In the genomic region with DNA sequence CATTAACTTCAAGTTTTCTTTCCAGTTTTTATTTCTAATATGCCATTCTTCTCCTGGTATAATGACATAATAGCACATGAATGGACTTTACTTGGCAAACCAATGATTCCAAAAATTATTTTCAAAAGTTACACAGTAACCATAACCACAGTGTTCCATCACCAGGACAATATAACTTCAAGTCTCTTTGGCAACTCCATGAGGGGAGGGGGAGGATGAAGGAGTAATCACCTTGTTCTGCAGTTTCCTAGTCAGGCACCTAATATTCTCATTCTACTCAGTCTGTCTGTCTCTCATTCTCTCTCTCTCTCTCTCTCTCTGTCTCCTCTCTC, we compare ENCODE assay signal across 17 cellular contexts.
DNase-seq lines count a peak whose midpoint lies in the region; ATAC-seq, FAIRE-seq and TF ChIP-seq lines count a peak whose summit lies in the region.
"Had no signal": no experiment of that assay in that cellular context is flagged by ENCODE, and none has a peak within 500 bp of the region (broad histone marks: within the 10 kb centered on the region; RNA-seq: fewer than 3 reads in every experiment).

No MANE protein-coding gene starts in this region.

- H3K27me3 Mint-ChIP-seq in activated naive CD8-positive, alpha-beta T cell = no peaks in the 10 kb centered on the region
- H3K27me3 Mint-ChIP-seq: B cell, type B pancreatic cell had no signal

- TF ChIP-seq CTCF in A549 (IDR thresholded peaks at IDR 0.05) (no peak), GM20000 (IDR thresholded peaks at IDR 0.05; ENCODE audit: extremely low read depth, missing control alignments) (no peak)

- peak overlapping the region; percentile 78 to 87 for H3K27ac ChIP-seq in A549
- H3K27ac ChIP-seq in SJCRH30 = no peak overlapping the region

- CTCF ChIA-PET in A549 (lab: Yijun Ruan, JAX) (no interaction called here), HEK293T (lab: Yijun Ruan, JAX) (no interaction called here)

- POLR2A ChIA-PET in A549 (lab: Yijun Ruan, JAX) = no interaction called here
- POLR2A ChIA-PET in HEK293T (lab: Yijun Ruan, JAX) = no interaction called here

- no peak for TF ChIP-seq POLR2A in A549 (IDR thresholded peaks at IDR 0.05; ENCODE audit: low read length)

- ATAC-seq in A549 (no peak), left lobe of liver (no peak)

- no peak for TF ChIP-seq EP300 in A549 (IDR thresholded peaks at IDR 0.05)

- H3K4me1 Mint-ChIP-seq in activated naive CD8-positive, alpha-beta T cell (ENCODE audit: low read depth) = peaks cover 81% of the 10 kb centered on the region

- no peak for TF ChIP-seq RAD21 in A549 (conservative IDR thresholded peaks at IDR 0.05 in 1 of 2, IDR thresholded peaks at IDR 0.05 in 1 of 2)

- peak overlapping the region; percentile 68 for H3K4me2 ChIP-seq in A549

- H3K9me3 ChIP-seq in A549 = no peaks in the 10 kb centered on the region
- no peaks in the 10 kb centered on the region for H3K9me3 ChIP-seq in SJCRH30 (replicated peaks)
- H3K9me3 ChIP-seq: esophagus muscularis mucosa had no signal

- H3K4me3 Mint-ChIP-seq in activated naive CD8-positive, alpha-beta T cell = peak overlapping the region; percentile 55
- H3K4me3 Mint-ChIP-seq: B cell, type B pancreatic cell had no signal

- peak overlapping the region; percentile 96 for H3K27ac Mint-ChIP-seq in activated naive CD8-positive, alpha-beta T cell
- H3K27ac Mint-ChIP-seq: B cell, type B pancreatic cell had no signal

- no peaks in the 10 kb centered on the region for H3K27me3 ChIP-seq in SJCRH30
- H3K27me3 ChIP-seq: esophagus muscularis mucosa had no signal

- peaks cover 13% of the 10 kb centered on the region for H3K36me3 Mint-ChIP-seq in activated naive CD8-positive, alpha-beta T cell
- H3K36me3 Mint-ChIP-seq: type B pancreatic cell had no signal

- H3K4me1 ChIP-seq in A549 = peaks cover 80% of the 10 kb centered on the region
- peaks cover 7% of the 10 kb centered on the region for H3K4me1 ChIP-seq in SJCRH30

- H3K36me3 ChIP-seq in SJCRH30 = no peaks in the 10 kb centered on the region
- H3K36me3 ChIP-seq: esophagus muscularis mucosa had no signal

- DNase-seq in A549 (ENCODE audit: low read depth in 1 of 2, low spot score in 1 of 2) (no peak), Daoy (ENCODE audit: low read depth) (peak; percentile 15), glomerular visceral epithelial cell (ENCODE audit: extremely low spot score) (peak; percentile 63), left lobe of liver (ENCODE audit: low spot score) (no peak), GM20000 (ENCODE audit: low spot score) (no peak), SJCRH30 (no peak), HEK293T (ENCODE audit: extremely low spot score) (no peak)
- DNase-seq: GOT3, mesendoderm, NCI-H2081 treated with DMSO at 0.1 percent for 48 hours, nucleus accumbens, SHP77 treated with DMSO at 0.1 percent for 48 hours had no signal

- no peaks in the 10 kb centered on the region for H3K9me3 Mint-ChIP-seq in activated naive CD8-positive, alpha-beta T cell (ENCODE audit: low read depth)

- no peak for FAIRE-seq in A549 (lab: Jason Lieb, UNC)

- H3K4me3 ChIP-seq in A549 = no peak overlapping the region
- H3K4me3 ChIP-seq in SJCRH30 = no peak overlapping the region
- H3K4me3 ChIP-seq: coronary artery, esophagus muscularis mucosa had no signal

TF ChIP-seq in A549, 52 proteins besides CTCF, POLR2A, EP300 and RAD21 (continues in another document):
- no peak for TF ChIP-seq KDM1A (IDR thresholded peaks at IDR 0.05; ENCODE audit: low read depth)
- TF ChIP-seq CBX2 (IDR thresholded peaks at IDR 0.05; ENCODE audit: borderline replicate concordance, low read depth) = no peak
- TF ChIP-seq ZSCAN20 (CRISPR knock-in tag; IDR thresholded peaks at IDR 0.05) = no peak
- TF ChIP-seq NPAS2 (CRISPR knock-in tag; IDR thresholded peaks at IDR 0.05; ENCODE audit: borderline replicate concordance) = no peak
- TF ChIP-seq RCOR1 (IDR thresholded peaks at IDR 0.05; ENCODE audit: low read depth, low read length) = no peak
- no peak for TF ChIP-seq JUNB (IDR thresholded peaks at IDR 0.05)
- TF ChIP-seq EHF (CRISPR knock-in tag; IDR thresholded peaks at IDR 0.05) = no peak
- TF ChIP-seq ZNF302 (CRISPR knock-in tag; IDR thresholded peaks at IDR 0.05) = no peak
- TF ChIP-seq, protein P1, sequence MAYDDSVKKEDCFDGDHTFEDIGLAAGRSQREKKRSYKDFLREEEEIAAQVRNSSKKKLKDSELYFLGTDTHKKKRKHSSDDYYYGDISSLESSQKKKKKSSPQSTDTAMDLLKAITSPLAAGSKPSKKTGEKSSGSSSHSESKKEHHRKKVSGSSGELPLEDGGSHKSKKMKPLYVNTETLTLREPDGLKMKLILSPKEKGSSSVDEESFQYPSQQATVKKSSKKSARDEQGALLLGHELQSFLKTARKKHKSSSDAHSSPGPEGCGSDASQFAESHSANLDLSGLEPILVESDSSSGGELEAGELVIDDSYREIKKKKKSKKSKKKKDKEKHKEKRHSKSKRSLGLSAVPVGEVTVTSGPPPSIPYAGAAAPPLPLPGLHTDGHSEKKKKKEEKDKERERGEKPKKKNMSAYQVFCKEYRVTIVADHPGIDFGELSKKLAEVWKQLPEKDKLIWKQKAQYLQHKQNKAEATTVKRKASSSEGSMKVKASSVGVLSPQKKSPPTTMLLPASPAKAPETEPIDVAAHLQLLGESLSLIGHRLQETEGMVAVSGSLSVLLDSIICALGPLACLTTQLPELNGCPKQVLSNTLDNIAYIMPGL (CRISPR knock-in tag; IDR thresholded peaks at IDR 0.05; ENCODE audit: borderline replicate concordance) = no peak
- TF ChIP-seq FOSL2 (IDR thresholded peaks at IDR 0.05) = no peak
- no peak for TF ChIP-seq FOSL2 (CRISPR knock-in tag; IDR thresholded peaks at IDR 0.05)
- no peak for TF ChIP-seq RNF2 (IDR thresholded peaks at IDR 0.05; ENCODE audit: borderline replicate concordance, low read depth)
- TF ChIP-seq TFCP2L1 (CRISPR knock-in tag; IDR thresholded peaks at IDR 0.05) = no peak
- no peak for TF ChIP-seq EHMT2 (IDR thresholded peaks at IDR 0.05; ENCODE audit: low read depth)
- TF ChIP-seq, protein P2, sequence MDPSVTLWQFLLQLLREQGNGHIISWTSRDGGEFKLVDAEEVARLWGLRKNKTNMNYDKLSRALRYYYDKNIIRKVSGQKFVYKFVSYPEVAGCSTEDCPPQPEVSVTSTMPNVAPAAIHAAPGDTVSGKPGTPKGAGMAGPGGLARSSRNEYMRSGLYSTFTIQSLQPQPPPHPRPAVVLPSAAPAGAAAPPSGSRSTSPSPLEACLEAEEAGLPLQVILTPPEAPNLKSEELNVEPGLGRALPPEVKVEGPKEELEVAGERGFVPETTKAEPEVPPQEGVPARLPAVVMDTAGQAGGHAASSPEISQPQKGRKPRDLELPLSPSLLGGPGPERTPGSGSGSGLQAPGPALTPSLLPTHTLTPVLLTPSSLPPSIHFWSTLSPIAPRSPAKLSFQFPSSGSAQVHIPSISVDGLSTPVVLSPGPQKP (IDR thresholded peaks at IDR 0.05; ENCODE audit: low read depth, low read length) = no peak

TF ChIP-seq in HEK293T, 16 proteins besides CTCF, POLR2A, EP300 and RAD21:
- no peak for TF ChIP-seq SP1 (IDR thresholded peaks at IDR 0.05)
- no peak for TF ChIP-seq ELF4 (IDR thresholded peaks at IDR 0.05)
- no peak for TF ChIP-seq CTBP1 (IDR thresholded peaks at IDR 0.05; ENCODE audit: borderline replicate concordance)
- TF ChIP-seq ARNT (IDR thresholded peaks at IDR 0.05) = no peak
- no peak for TF ChIP-seq SUZ12 (IDR thresholded peaks at IDR 0.05)
- TF ChIP-seq TARDBP (IDR thresholded peaks at IDR 0.05) = no peak
- TF ChIP-seq ZNF384 (IDR thresholded peaks at IDR 0.05) = no peak
- TF ChIP-seq PKNOX1 (IDR thresholded peaks at IDR 0.05) = no peak
- TF ChIP-seq FOXA1 (IDR thresholded peaks at IDR 0.05) = no peak
- TF ChIP-seq L3MBTL2 (conservative IDR thresholded peaks at IDR 0.05) = no peak
- TF ChIP-seq BHLHE40 (IDR thresholded peaks at IDR 0.05; ENCODE audit: borderline replicate concordance) = no peak
- TF ChIP-seq LEF1 (IDR thresholded peaks at IDR 0.05; ENCODE audit: borderline replicate concordance) = no peak
- no peak for TF ChIP-seq FOXK2 (IDR thresholded peaks at IDR 0.05)
- TF ChIP-seq NFRKB (IDR thresholded peaks at IDR 0.05) = no peak
TF ChIP-seq in HEK293T: peak in this region for 0.

Comparison
In these comparisons a context has a peak if more than half of its experiments do, and no peak if none do; other contexts are left out.
1. DNase-seq: peak in Daoy (single experiment) and glomerular visceral epithelial cell (single experiment); none in A549 (0 of 2), left lobe of liver (single experiment), GM20000 (single experiment), SJCRH30 (0 of 2) and HEK293T (single experiment).